10 cellular contexts compared by ENCODE assay signal in genomic region chr13:48533986-48534600, GRCh38. TPM values are rescaled to one million over a fixed set of nuclear protein-coding genes. Genes with fewer than 3 reads are reported as not detected.
DNase-seq lines count a peak whose midpoint lies in the region; ATAC-seq, FAIRE-seq and TF ChIP-seq lines count a peak whose summit lies in the region.
"Had no signal": no experiment of that assay in that cellular context is flagged by ENCODE, and none has a peak within 500 bp of the region (broad histone marks: within the 10 kb centered on the region; RNA-seq: fewer than 3 reads in every experiment).

No MANE protein-coding gene starts in this region.

- CTCF ChIA-PET in CD4-positive, alpha-beta memory T cell (lab: Charles Lee; ENCODE audit: partially characterized antibody): interaction anchor here (0.5 to 4.0 kb wide), 10 partner anchors 22 to 434 kb away, joined by 3 to 36 read pairs (median 4); partner anchors contain the start of gene LPAR6

- peaks cover 0 to 5% of the 10 kb centered on the region in 2 donors for H3K36me3 Mint-ChIP-seq in CD4-positive, alpha-beta memory T cell
- no peaks in the 10 kb centered on the region for H3K36me3 Mint-ChIP-seq in nephron progenitor cell (ENCODE audit: low read depth)

- peaks cover 0 to 13% (median 3%) of the 10 kb centered on the region in 8 donors for H3K9me3 Mint-ChIP-seq in CD4-positive, alpha-beta memory T cell
- H3K9me3 Mint-ChIP-seq in nephron progenitor cell: no peaks in the 10 kb centered on the region
- H3K9me3 Mint-ChIP-seq in stimulated activated naive CD8-positive, alpha-beta T cell treated with anti-CD3 and anti-CD28 coated beads, Interleukin-15, amount 100 ng/mL, for 72 hours: peaks cover 6 to 16% of the 10 kb centered on the region in 2 donors

- H3K9me3 ChIP-seq in CD4-positive, alpha-beta memory T cell (ENCODE audit: control insufficient read depth in 1 of 2, low read length in 2 of 2): no peaks in the 10 kb centered on the region
- no peaks in the 10 kb centered on the region for H3K9me3 ChIP-seq in WERI-Rb-1 (ENCODE audit: severe bottlenecking)

- TF ChIP-seq CTCF in nephron progenitor cell (IDR thresholded peaks at IDR 0.05): no peak
- no peak for TF ChIP-seq CTCF in WERI-Rb-1 (IDR thresholded peaks at IDR 0.05; ENCODE audit: low read depth, low read length)

- H3K27ac ChIP-seq in CD4-positive, alpha-beta memory T cell (ENCODE audit: low read depth, low read length): no peak overlapping the region
- H3K27ac ChIP-seq in WERI-Rb-1: no peak overlapping the region

- H3K4me1 Mint-ChIP-seq in CD4-positive, alpha-beta memory T cell: peaks cover 18 to 46% (median 33%) of the 10 kb centered on the region in 4 donors
- H3K4me1 Mint-ChIP-seq in nephron progenitor cell: peaks cover 38% of the 10 kb centered on the region
- H3K4me1 Mint-ChIP-seq in stimulated activated naive CD8-positive, alpha-beta T cell treated with anti-CD3 and anti-CD28 coated beads, Interleukin-15, amount 100 ng/mL, for 72 hours: peaks cover 21% of the 10 kb centered on the region

- peak overlapping the region; percentile 95 to 99 (median 99) for H3K27ac Mint-ChIP-seq in CD4-positive, alpha-beta memory T cell
- H3K27ac Mint-ChIP-seq in nephron progenitor cell: no peak overlapping the region
- H3K27ac Mint-ChIP-seq in stimulated activated naive CD8-positive, alpha-beta T cell treated with anti-CD3 and anti-CD28 coated beads, Interleukin-15, amount 100 ng/mL, for 72 hours: no peak overlapping the region

- H3K27me3 ChIP-seq in CD4-positive, alpha-beta memory T cell (ENCODE audit: insufficient read depth, low read length): no peaks in the 10 kb centered on the region
- no peaks in the 10 kb centered on the region for H3K27me3 ChIP-seq in WERI-Rb-1 (ENCODE audit: insufficient read depth, low read depth, severe bottlenecking)

- no peaks in the 10 kb centered on the region for H3K27me3 Mint-ChIP-seq in CD4-positive, alpha-beta memory T cell
- H3K27me3 Mint-ChIP-seq in nephron progenitor cell (ENCODE audit: low read depth, poor library complexity): peaks cover 3% of the 10 kb centered on the region
- peaks cover 15% of the 10 kb centered on the region for H3K27me3 Mint-ChIP-seq in stimulated activated naive CD8-positive, alpha-beta T cell treated with anti-CD3 and anti-CD28 coated beads, Interleukin-15, amount 100 ng/mL, for 72 hours

- no peak for ATAC-seq in stimulated activated naive CD8-positive, alpha-beta T cell treated with anti-CD3 and anti-CD28 coated beads, Interleukin-15, amount 100 ng/mL, for 72 hours

- POLR2A ChIA-PET in CD4-positive, alpha-beta memory T cell (lab: Charles Lee; ENCODE audit: partially characterized antibody): interaction anchor here (0.6 to 6.8 kb wide), 16 partner anchors 11 to 911 kb away, joined by 3 to 126 read pairs (median 17); partner anchors contain the start of gene LPAR6

- no peak for FAIRE-seq in frontal cortex (lab: Jason Lieb, UNC)

- peaks cover 34% of the 10 kb centered on the region for H3K4me1 ChIP-seq in CD4-positive, alpha-beta memory T cell (ENCODE audit: insufficient read depth, low read length)

- DNase-seq in CD4-positive, alpha-beta memory T cell: peak in 1 of 5 donors; percentile 7
- peak; percentile 25 to 31 for DNase-seq in Kasumi-1 (lab: John Stamatoyannopoulos, UW)
- peak; percentile 28 for DNase-seq in amniotic epithelial cell (ENCODE audit: low read depth)
- DNase-seq in nephron progenitor cell: no peak
- no peak for DNase-seq in OCI-M2 (lab: John Stamatoyannopoulos, UW; ENCODE audit: unreplicated experiment)
- no peak for DNase-seq in WERI-Rb-1
- no peak for DNase-seq in frontal cortex (ENCODE audit: low spot score in 2 of 2)
- DNase-seq in stimulated activated naive CD8-positive, alpha-beta T cell treated with anti-CD3 and anti-CD28 coated beads, Interleukin-15, amount 100 ng/mL, for 72 hours: no peak
- DNase-seq: NCI-H2227 treated with DMSO at 0.1 percent for 48 hours, substantia nigra had no signal

- no peak overlapping the region for H3K4me3 ChIP-seq in CD4-positive, alpha-beta memory T cell (ENCODE audit: low read length in 2 of 2)
- H3K4me3 ChIP-seq in WERI-Rb-1 (ENCODE audit: low read depth, low read length): no peak overlapping the region

- intact Hi-C loops in CD4-positive, alpha-beta memory T cell (cut with micrococcal nuclease): loop anchor here (2.0 to 10.0 kb wide), 4 partner anchors 133 to 1259 kb away; partner anchors contain the start of genes FNDC3A, ITM2B and KPNA3

- no peaks in the 10 kb centered on the region for H3K36me3 ChIP-seq in CD4-positive, alpha-beta memory T cell (ENCODE audit: insufficient read depth, low read length)
- H3K36me3 ChIP-seq in WERI-Rb-1: no peaks in the 10 kb centered on the region

- H3K4me3 Mint-ChIP-seq in CD4-positive, alpha-beta memory T cell: peak overlapping the region in 7 of 8 donors; percentile 23 to 98 (median 93)
- H3K4me3 Mint-ChIP-seq in nephron progenitor cell: peak overlapping the region; percentile 89
- H3K4me3 Mint-ChIP-seq in stimulated activated naive CD8-positive, alpha-beta T cell treated with anti-CD3 and anti-CD28 coated beads, Interleukin-15, amount 100 ng/mL, for 72 hours: no peak overlapping the region

RNA-seq across cellular contexts. Expression of gene RCBTB2, which starts 1.2 kb away (rescaled TPM):
- 10 to 100 TPM; 23.9 to 25.7 TPM for total RNA-seq in CD4-positive, alpha-beta memory T cell
- polyA plus RNA-seq in CD4-positive, alpha-beta memory T cell: 10 to 100 TPM; 33.7 to 46.5 TPM
- total RNA-seq in frontal cortex: 33.0 TPM

Comparison
In these comparisons a context has a peak if more than half of its experiments do, and no peak if none do; other contexts are left out.
1. DNase-seq: peak in Kasumi-1 (2 of 2) and amniotic epithelial cell (single experiment); none in nephron progenitor cell (single experiment), OCI-M2 (single experiment), WERI-Rb-1 (single experiment), frontal cortex (0 of 2) and stimulated activated naive CD8-positive, alpha-beta T cell treated with anti-CD3 and anti-CD28 coated beads, Interleukin-15, amount 100 ng/mL, for 72 hours (0 of 2).
2. H3K27ac Mint-ChIP-seq: peak in CD4-positive, alpha-beta memory T cell (7 of 7); none in nephron progenitor cell (single experiment) and stimulated activated naive CD8-positive, alpha-beta T cell treated with anti-CD3 and anti-CD28 coated beads, Interleukin-15, amount 100 ng/mL, for 72 hours (0 of 2).
3. H3K4me3 Mint-ChIP-seq: peak in CD4-positive, alpha-beta memory T cell (7 of 8) and nephron progenitor cell (single experiment); none in stimulated activated naive CD8-positive, alpha-beta T cell treated with anti-CD3 and anti-CD28 coated beads, Interleukin-15, amount 100 ng/mL, for 72 hours (0 of 2).